8 cellular contexts compared by ENCODE assay signal in genomic region chr11:9575531-9576240, GRCh38. TPM values are rescaled to one million over a fixed set of nuclear protein-coding genes. Genes with fewer than 3 reads are reported as not detected.
DNase-seq lines count a peak whose midpoint lies in the region; TF ChIP-seq lines count a peak whose summit lies in the region.

No MANE protein-coding gene starts in this region.

- intact Hi-C loops in activated CD4-positive, alpha-beta T cell treated with anti-CD3 and anti-CD28 coated beads, Interleukin-2, amount 10 ng/mL, durations not matched to agents 24 days and 14 days (cut with micrococcal nuclease), result loop anchor here (2.0 to 10.0 kb wide), 5 partner anchors 173 to 891 kb away; partner anchors contain the start of genes ADM, IPO7, RPL27A and TMEM9B
- intact Hi-C loops in activated T-helper 1 cell treated with anti-CD3 and anti-CD28 coated beads, Interleukin-12 subunit alpha, Interleukin-12 subunit beta, Interleukin-2, Interleukin-4 antibody, amounts not matched to agents 30 ng/mL and 10 ng/mL and 1 ng/mL, durations not matched to agents 14 hours and 24 hours and 36 hours (cut with micrococcal nuclease), result loop anchor here (1.0 to 10.0 kb wide), 6 partner anchors 9 to 1229 kb away; partner anchors contain the start of genes CTR9, EIF4G2, RPL27A and TRIM66
- intact Hi-C loops in testis (cut with DNase I; ENCODE audit: low total_unique reads), result no loop called here

- H3K4me3 ChIP-seq in iPS-18c (ENCODE audit: insufficient read depth, low read depth, low read length), result peak overlapping the region; percentile 82
- H3K4me3 ChIP-seq in testis, result peak overlapping the region; percentile 74 to 77

- H3K27me3 Mint-ChIP-seq in activated CD4-positive, alpha-beta T cell treated with anti-CD3 and anti-CD28 coated beads, Interleukin-2, amount 10 ng/mL, durations not matched to agents 24 days and 14 days, result peaks cover 3% of the 10 kb centered on the region
- peaks cover 6% of the 10 kb centered on the region for H3K27me3 Mint-ChIP-seq in activated T-helper 1 cell treated with anti-CD3 and anti-CD28 coated beads, Interleukin-12 subunit alpha, Interleukin-12 subunit beta, Interleukin-2, Interleukin-4 antibody, amounts not matched to agents 30 ng/mL and 10 ng/mL and 1 ng/mL, durations not matched to agents 14 hours and 24 hours and 36 hours (ENCODE audit: insufficient read depth)

- peak overlapping the region; percentile 96 for H3K4me3 Mint-ChIP-seq in activated CD4-positive, alpha-beta T cell treated with anti-CD3 and anti-CD28 coated beads, Interleukin-2, amount 10 ng/mL, durations not matched to agents 24 days and 14 days
- H3K4me3 Mint-ChIP-seq in activated T-helper 1 cell treated with anti-CD3 and anti-CD28 coated beads, Interleukin-12 subunit alpha, Interleukin-12 subunit beta, Interleukin-2, Interleukin-4 antibody, amounts not matched to agents 30 ng/mL and 10 ng/mL and 1 ng/mL, durations not matched to agents 14 hours and 24 hours and 36 hours, result peak overlapping the region; percentile 93

- H3K9me3 ChIP-seq in iPS-18c (ENCODE audit: control insufficient read depth, insufficient read depth, low read length), result no peaks in the 10 kb centered on the region
- no peaks in the 10 kb centered on the region for H3K9me3 ChIP-seq in testis

- 8 to 13% methylated on average over 11 of the region's 11 CpGs for WGBS in testis, 2 donors

- TF ChIP-seq CTCF in testis (IDR thresholded peaks at IDR 0.05), result no peak

- H3K36me3 Mint-ChIP-seq in activated CD4-positive, alpha-beta T cell treated with anti-CD3 and anti-CD28 coated beads, Interleukin-2, amount 10 ng/mL, durations not matched to agents 24 days and 14 days (ENCODE audit: low read depth), result peaks cover 47% of the 10 kb centered on the region
- H3K36me3 Mint-ChIP-seq in activated T-helper 1 cell treated with anti-CD3 and anti-CD28 coated beads, Interleukin-12 subunit alpha, Interleukin-12 subunit beta, Interleukin-2, Interleukin-4 antibody, amounts not matched to agents 30 ng/mL and 10 ng/mL and 1 ng/mL, durations not matched to agents 14 hours and 24 hours and 36 hours (ENCODE audit: low read depth), result peaks cover 43% of the 10 kb centered on the region

- H3K27ac ChIP-seq in testis, result peak overlapping the region; percentile 86 to 88

- no peaks in the 10 kb centered on the region for H3K4me1 ChIP-seq in testis

- no peaks in the 10 kb centered on the region for H3K27me3 ChIP-seq in testis

- DNase-seq in activated CD4-positive, alpha-beta T cell treated with anti-CD3 and anti-CD28 coated beads, Interleukin-2, amount 10 ng/mL, durations not matched to agents 24 days and 14 days, result no peak
- no peak for DNase-seq in activated CD4-positive, alpha-beta T cell treated with anti-CD3 and anti-CD28 coated beads for 1 hour
- no peak for DNase-seq in activated T-helper 1 cell treated with anti-CD3 and anti-CD28 coated beads, Interleukin-12 subunit alpha, Interleukin-12 subunit beta, Interleukin-2, Interleukin-4 antibody, amounts not matched to agents 30 ng/mL and 10 ng/mL and 1 ng/mL, durations not matched to agents 14 hours and 24 hours and 36 hours (ENCODE audit: low spot score)
- no peak for DNase-seq in testis
- DNase-seq in NAMALWA (ENCODE audit: low spot score), result no peak
- no peak for DNase-seq in COR-L47 (lab: John Stamatoyannopoulos, UW)
- no peak for DNase-seq in hepatic stellate cell (ENCODE audit: low spot score)

- H3K9me3 Mint-ChIP-seq in activated CD4-positive, alpha-beta T cell treated with anti-CD3 and anti-CD28 coated beads, Interleukin-2, amount 10 ng/mL, durations not matched to agents 24 days and 14 days, result no peaks in the 10 kb centered on the region
- H3K9me3 Mint-ChIP-seq in activated T-helper 1 cell treated with anti-CD3 and anti-CD28 coated beads, Interleukin-12 subunit alpha, Interleukin-12 subunit beta, Interleukin-2, Interleukin-4 antibody, amounts not matched to agents 30 ng/mL and 10 ng/mL and 1 ng/mL, durations not matched to agents 14 hours and 24 hours and 36 hours, result no peaks in the 10 kb centered on the region

- peak overlapping the region; percentile 92 for H3K27ac Mint-ChIP-seq in activated CD4-positive, alpha-beta T cell treated with anti-CD3 and anti-CD28 coated beads, Interleukin-2, amount 10 ng/mL, durations not matched to agents 24 days and 14 days
- H3K27ac Mint-ChIP-seq in activated T-helper 1 cell treated with anti-CD3 and anti-CD28 coated beads, Interleukin-12 subunit alpha, Interleukin-12 subunit beta, Interleukin-2, Interleukin-4 antibody, amounts not matched to agents 30 ng/mL and 10 ng/mL and 1 ng/mL, durations not matched to agents 14 hours and 24 hours and 36 hours, result peak overlapping the region; percentile 83

- no peaks in the 10 kb centered on the region for H3K36me3 ChIP-seq in testis (ENCODE audit: low read depth, missing control alignments)

- TF ChIP-seq POLR2A in testis (IDR thresholded peaks at IDR 0.05), result no peak

- H3K4me1 Mint-ChIP-seq in activated CD4-positive, alpha-beta T cell treated with anti-CD3 and anti-CD28 coated beads, Interleukin-2, amount 10 ng/mL, durations not matched to agents 24 days and 14 days, result peaks cover 35% of the 10 kb centered on the region
- H3K4me1 Mint-ChIP-seq in activated T-helper 1 cell treated with anti-CD3 and anti-CD28 coated beads, Interleukin-12 subunit alpha, Interleukin-12 subunit beta, Interleukin-2, Interleukin-4 antibody, amounts not matched to agents 30 ng/mL and 10 ng/mL and 1 ng/mL, durations not matched to agents 14 hours and 24 hours and 36 hours (ENCODE audit: low read depth), result peaks cover 50% of the 10 kb centered on the region

RNA-seq across cellular contexts. Expression of gene WEE1, which starts 2.2 kb away (rescaled TPM):
- total RNA-seq in activated CD4-positive, alpha-beta T cell treated with anti-CD3 and anti-CD28 coated beads, Interleukin-2, amount 10 ng/mL, durations not matched to agents 24 days and 14 days, result 55.5 and 57.7 TPM in 2 replicates
- total RNA-seq in activated T-helper 1 cell treated with anti-CD3 and anti-CD28 coated beads, Interleukin-12 subunit alpha, Interleukin-12 subunit beta, Interleukin-2, Interleukin-4 antibody, amounts not matched to agents 30 ng/mL and 10 ng/mL and 1 ng/mL, durations not matched to agents 14 hours and 24 hours and 36 hours, result 51.4 and 54.2 TPM in 2 replicates
- 10 to 100 TPM; 34.3 to 59.8 TPM for total RNA-seq in testis
- 100 TPM for polyA plus RNA-seq in testis (ENCODE audit: insufficient read depth, low read depth, low replicate concordance)
